10 cellular contexts compared by ENCODE assay signal in the genomic region with DNA sequence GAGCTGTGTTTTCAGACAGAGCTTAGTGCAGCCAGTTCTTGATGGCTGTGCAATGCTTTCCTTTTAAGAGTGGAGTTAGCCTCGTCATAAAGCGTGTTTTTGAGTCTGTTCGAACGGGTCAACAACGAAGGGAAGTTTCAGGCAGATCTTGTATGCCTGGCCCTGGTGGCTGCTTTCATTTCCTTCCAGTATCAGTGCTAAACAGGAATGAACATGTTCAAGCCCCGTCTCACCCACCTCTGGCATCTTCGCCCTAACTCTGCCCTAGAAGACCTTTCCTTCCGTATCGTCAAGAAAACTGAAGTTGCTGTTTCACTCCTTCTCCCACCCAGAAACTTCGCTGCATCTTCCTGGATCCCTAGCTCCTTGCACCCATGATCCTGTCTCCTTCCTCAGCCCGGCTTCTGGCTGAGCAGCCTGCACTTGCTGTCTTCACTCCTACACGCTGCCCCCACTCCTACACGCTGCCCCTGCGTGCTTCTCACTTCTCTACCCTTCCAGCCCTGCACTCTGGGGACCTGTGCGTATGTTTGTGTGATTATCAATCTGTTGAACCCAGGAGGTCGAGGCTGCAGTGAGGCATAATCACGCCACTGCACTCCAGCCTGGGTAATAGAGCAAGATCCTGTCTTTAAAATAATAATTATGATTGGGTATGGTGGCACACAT. TPM values are rescaled to one million over a fixed set of nuclear protein-coding genes. Genes with fewer than 3 reads are reported as not detected.
DNase-seq lines count a peak whose midpoint lies in the region; ATAC-seq, FAIRE-seq and TF ChIP-seq lines count a peak whose summit lies in the region.
"Had no signal": no experiment of that assay in that cellular context is flagged by ENCODE, and none has a peak within 500 bp of the region (broad histone marks: within the 10 kb centered on the region; RNA-seq: fewer than 3 reads in every experiment).

No MANE protein-coding gene starts in this region.

- H3K4me2 ChIP-seq in keratinocyte (ENCODE audit: control insufficient read depth, extremely low read depth, insufficient read depth, low read depth, low read length), result peak overlapping the region; percentile 80

- peaks cover 86% of the 10 kb centered on the region for H3K4me1 Mint-ChIP-seq in activated T-cell treated with anti-CD3 and anti-CD28 coated beads, Interleukin-2, amount 50 U/mL, for 24 hours (ENCODE audit: low read depth)
- H3K4me1 Mint-ChIP-seq in activated T-cell treated with anti-CD3 and anti-CD28 coated beads, Interleukin-2, amount 50 U/mL, for 72 hours (ENCODE audit: low read depth), result peaks cover 89% of the 10 kb centered on the region

- peaks cover 72% of the 10 kb centered on the region for H3K79me2 ChIP-seq in keratinocyte (ENCODE audit: control insufficient read depth, insufficient read depth, low read length)

- H3K9me3 ChIP-seq in keratinocyte (ENCODE audit: control insufficient read depth, low read depth, low read length) (no peaks in the 10 kb centered on the region), thyroid gland (no peaks in the 10 kb centered on the region)
- H3K9me3 ChIP-seq: adrenal gland had no signal

- H3K4me3 Mint-ChIP-seq in activated T-cell treated with anti-CD3 and anti-CD28 coated beads, Interleukin-2, amount 50 U/mL, for 24 hours, result no peak overlapping the region
- peak overlapping the region; percentile 53 to 72 for H3K4me3 Mint-ChIP-seq in activated T-cell treated with anti-CD3 and anti-CD28 coated beads, Interleukin-2, amount 50 U/mL, for 72 hours

- H3K36me3 Mint-ChIP-seq in activated T-cell treated with anti-CD3 and anti-CD28 coated beads, Interleukin-2, amount 50 U/mL, for 24 hours (ENCODE audit: low read depth), result peaks cover 74% of the 10 kb centered on the region
- peaks cover 4 to 11% of the 10 kb centered on the region in 2 donors for H3K36me3 Mint-ChIP-seq in activated T-cell treated with anti-CD3 and anti-CD28 coated beads, Interleukin-2, amount 50 U/mL, for 72 hours (ENCODE audit: insufficient read depth in 2 of 2)

- dilution Hi-C loops in keratinocyte (cut with MboI; ENCODE audit: extremely low pct_ligation_motif_present, low sequenced_read_pairs), result no loop called here

- H3K27ac Mint-ChIP-seq in activated T-cell treated with anti-CD3 and anti-CD28 coated beads, Interleukin-2, amount 50 U/mL, for 24 hours, result peak overlapping the region; percentile 54
- H3K27ac Mint-ChIP-seq in activated T-cell treated with anti-CD3 and anti-CD28 coated beads, Interleukin-2, amount 50 U/mL, for 72 hours, result peak overlapping the region; percentile 76

- peak overlapping the region in 2 of 3 experiments; percentile 52 to 58 for H3K4me3 ChIP-seq in keratinocyte (ENCODE audit: control insufficient read depth in 2 of 3, extremely low read depth in 1 of 3, insufficient read depth in 2 of 3, low read depth in 1 of 3, low read length in 3 of 3)
- no peak overlapping the region for H3K4me3 ChIP-seq in thyroid gland (replicated peaks in 1 of 3)
- no peak overlapping the region for H3K4me3 ChIP-seq in H7 (ENCODE audit: insufficient read depth, low read depth, low read length)
- H3K4me3 ChIP-seq: adrenal gland had no signal

- no peaks in the 10 kb centered on the region for H3K9me1 ChIP-seq in keratinocyte (ENCODE audit: control insufficient read depth, extremely low read depth, insufficient read depth, low read length)

- FAIRE-seq in keratinocyte (lab: Jason Lieb, UNC), result peak; percentile 84

- peak overlapping the region; percentile 75 for H3K9ac ChIP-seq in keratinocyte (ENCODE audit: control insufficient read depth, extremely low read depth, insufficient read depth, low read length)

- intact Hi-C loops in thyroid gland (cut with DNase I), result loop anchor here (5.0 to 10.0 kb wide), 3 partner anchors 197 to 330 kb away; no protein-coding TSS in a partner anchor

- H3K9me3 Mint-ChIP-seq in activated T-cell treated with anti-CD3 and anti-CD28 coated beads, Interleukin-2, amount 50 U/mL, for 24 hours, result no peaks in the 10 kb centered on the region
- H3K9me3 Mint-ChIP-seq in activated T-cell treated with anti-CD3 and anti-CD28 coated beads, Interleukin-2, amount 50 U/mL, for 72 hours, result no peaks in the 10 kb centered on the region

- no peak for ATAC-seq in activated T-cell treated with anti-CD3 and anti-CD28 coated beads, Interleukin-2, amount 50 U/mL, for 72 hours (replicated peaks in 1 of 2)

- H3K4me1 ChIP-seq in keratinocyte (ENCODE audit: control insufficient read depth, extremely low read depth, insufficient read depth, low read length) (peaks cover 23% of the 10 kb centered on the region), thyroid gland (peaks cover 0 to 9% of the 10 kb centered on the region in 2 donors)

- H3K27me3 ChIP-seq in keratinocyte (ENCODE audit: control insufficient read depth, extremely low read depth, insufficient read depth, low read length) (no peaks in the 10 kb centered on the region), thyroid gland (no peaks in the 10 kb centered on the region), H7 (ENCODE audit: control insufficient read depth, insufficient read depth, low read length) (no peaks in the 10 kb centered on the region)
- H3K27me3 ChIP-seq: adrenal gland had no signal

- H2AFZ ChIP-seq in keratinocyte (ENCODE audit: control insufficient read depth, low read length), result peak overlapping the region; percentile 8

- no peak for TF ChIP-seq POLR2A in thyroid gland (IDR thresholded peaks at IDR 0.05)

- H3K36me3 ChIP-seq in keratinocyte (ENCODE audit: control insufficient read depth in 2 of 2, extremely low read depth in 1 of 2, insufficient read depth in 2 of 2, low read length in 2 of 2) (peaks cover 5% of the 10 kb centered on the region in 2 experiments), thyroid gland (no peaks in the 10 kb centered on the region), H7 (replicated peaks; ENCODE audit: control insufficient read depth, insufficient read depth, low read length) (peaks cover 4% of the 10 kb centered on the region)
- H3K36me3 ChIP-seq: adrenal gland had no signal

- TF ChIP-seq CTCF in keratinocyte (optimal IDR thresholded peaks at IDR 0.05 in 1 of 3, IDR thresholded peaks at IDR 0.05 in 1 of 3, conservative IDR thresholded peaks at IDR 0.05 in 1 of 3; ENCODE audit: extremely low read depth in 1 of 3, insufficient read depth in 2 of 3, low read length in 3 of 3) (no peak), thyroid gland (IDR thresholded peaks at IDR 0.05) (no peak)

- DNase-seq in activated T-cell treated with anti-CD3 and anti-CD28 coated beads, Interleukin-2, amount 50 U/mL, for 24 hours, result no peak
- no peak for DNase-seq in activated T-cell treated with anti-CD3 and anti-CD28 coated beads, Interleukin-2, amount 50 U/mL, for 1 hour
- no peak for DNase-seq in activated T-cell treated with anti-CD3 and anti-CD28 coated beads, Interleukin-2, amount 50 U/mL, for 72 hours
- DNase-seq in keratinocyte (ENCODE audit: low read depth, low spot score), result no peak
- DNase-seq in thyroid gland, result no peak
- no peak for DNase-seq in NCI-H446 treated with DMSO at 0.1 percent for 48 hours (lab: John Stamatoyannopoulos, UW)
- no peak for DNase-seq in GF-D8 (lab: John Stamatoyannopoulos, UW)
- no peak for DNase-seq in H7

- 79 to 95% methylated on average over 17 of the region's 17 CpGs for WGBS in thyroid gland, 2 donors

- no peaks in the 10 kb centered on the region for H3K27me3 Mint-ChIP-seq in activated T-cell treated with anti-CD3 and anti-CD28 coated beads, Interleukin-2, amount 50 U/mL, for 24 hours
- H3K27me3 Mint-ChIP-seq in activated T-cell treated with anti-CD3 and anti-CD28 coated beads, Interleukin-2, amount 50 U/mL, for 72 hours (ENCODE audit: low read depth), result no peaks in the 10 kb centered on the region

- peaks cover 7% of the 10 kb centered on the region for H4K20me1 ChIP-seq in keratinocyte (ENCODE audit: control insufficient read depth, extremely low read depth, insufficient read depth, low read length)

- H3K27ac ChIP-seq in keratinocyte (ENCODE audit: control insufficient read depth, insufficient read depth, low read length) (peak overlapping the region; percentile 79), thyroid gland (peak overlapping the region in 2 of 3 donors; percentile 17 to 31)
- H3K27ac ChIP-seq: VCaP had no signal

RNA-seq across cellular contexts. Expression of gene USP10, which starts 55.3 kb away (rescaled TPM):
- 100 to 1,000 TPM; 103 to 117 TPM for total RNA-seq in activated T-cell treated with anti-CD3 and anti-CD28 coated beads, Interleukin-2, amount 50 U/mL, for 72 hours
- 75.4 to 92.0 TPM (median 79.3 TPM) in 3 replicates for polyA plus RNA-seq in keratinocyte
- 39.3 TPM for polyA plus RNA-seq in keratinocyte (2011; ENCODE audit: low read depth)
- 58.0 and 63.5 TPM in 2 replicates for polyA plus RNA-seq in keratinocyte (2011; cell fraction: cytosol; rRNA removed)
- polyA plus RNA-seq in keratinocyte (2011; cell fraction: nucleus; rRNA removed), result 76.7 and 89.7 TPM in 2 replicates
- 47.6 and 78.5 TPM in 2 replicates for polyA plus RNA-seq in keratinocyte (2012; ENCODE audit: low replicate concordance)
- polyA minus RNA-seq in keratinocyte, result 213 to 474 TPM (median 267 TPM) in 3 replicates
- polyA minus RNA-seq in keratinocyte (2011; cell fraction: cytosol; rRNA and poly(A)+ RNA removed), result 76.7 TPM
- polyA minus RNA-seq in keratinocyte (2011; cell fraction: nucleus; rRNA and poly(A)+ RNA removed), result 61.2 and 107 TPM in 2 replicates
- total RNA-seq in thyroid gland, result 10 to 100 TPM; 63.0 to 98.4 (median 70.9) TPM
- 132 and 150 TPM in 2 replicates for total RNA-seq in H7 (2014; rRNA removed; shearing (Covaris generic))

Comparison
In these comparisons a context has a peak if more than half of its experiments do, and no peak if none do; other contexts are left out.
1. H3K4me3 ChIP-seq: peak in keratinocyte (2 of 3); none in thyroid gland (0 of 3) and H7 (single experiment).